Comparison of ENCODE assay signal across 15 cellular contexts in the genomic region with DNA sequence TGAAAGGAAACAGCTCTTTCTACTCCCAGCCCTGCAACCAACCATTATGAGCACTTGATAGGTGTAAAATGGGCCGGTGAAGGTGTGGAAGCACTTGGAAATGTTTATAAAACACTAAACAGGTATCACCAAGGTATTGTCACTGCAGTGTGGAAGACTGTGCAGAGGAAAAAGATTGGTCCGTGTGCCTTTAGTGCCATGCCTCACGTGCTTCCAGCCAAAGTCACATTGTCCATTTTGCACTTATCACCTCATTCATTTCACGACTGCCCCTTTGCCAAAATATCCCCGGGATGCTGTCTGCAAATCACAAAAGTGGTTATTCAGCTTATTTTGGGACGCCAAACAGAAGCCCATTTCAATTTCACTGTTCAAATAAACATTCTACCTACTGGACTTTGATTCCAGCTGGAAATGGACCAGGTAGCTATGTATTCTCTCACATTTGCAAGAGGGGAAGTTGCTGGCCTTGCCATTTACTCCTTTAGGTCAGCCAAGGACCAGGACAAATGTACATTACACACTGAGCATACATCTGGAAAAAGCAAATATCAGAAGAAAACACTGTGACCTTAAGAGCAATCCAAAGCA.
"Had no signal": no experiment of that assay in that cellular context is flagged by ENCODE, and none has a peak within 500 bp of the region (broad histone marks: within the 10 kb centered on the region; RNA-seq: fewer than 3 reads in every experiment).

No MANE protein-coding gene starts in this region.

- FAIRE-seq: kidney had no signal

- H3K27me3 ChIP-seq: foreskin keratinocyte, tibial artery, vagina had no signal

- DNase-seq: effector memory CD8-positive, alpha-beta T cell; foreskin keratinocyte; head of caudate nucleus; kidney; left cardiac atrium; mammary epithelial cell; natural killer cell; stimulated activated CD4-positive, alpha-beta T cell treated with anti-CD3 and anti-CD28 coated beads, Interleukin-2, amount 100 ng/mL, for 48 hours; stimulated activated naive CD4-positive, alpha-beta T cell treated with Interleukin-2 at 50 U/mL for 16 hours; tibial artery; upper lobe of right lung had no signal

- H3K4me3 ChIP-seq: hepatocyte, prostate gland, smooth muscle cell, tibial artery, upper lobe of right lung, vagina had no signal

- H3K27ac ChIP-seq: foreskin keratinocyte, hepatocyte, prostate gland, tibial artery, upper lobe of right lung, vagina had no signal

- H3K4me1 ChIP-seq: foreskin keratinocyte, prostate gland, tibial artery, upper lobe of right lung, vagina had no signal

- H3K36me3 ChIP-seq: prostate gland, tibial artery, upper lobe of right lung, vagina had no signal

- ATAC-seq: effector memory CD8-positive, alpha-beta T cell; foreskin keratinocyte; left cardiac atrium; natural killer cell; upper lobe of right lung had no signal
